In the genomic region with DNA sequence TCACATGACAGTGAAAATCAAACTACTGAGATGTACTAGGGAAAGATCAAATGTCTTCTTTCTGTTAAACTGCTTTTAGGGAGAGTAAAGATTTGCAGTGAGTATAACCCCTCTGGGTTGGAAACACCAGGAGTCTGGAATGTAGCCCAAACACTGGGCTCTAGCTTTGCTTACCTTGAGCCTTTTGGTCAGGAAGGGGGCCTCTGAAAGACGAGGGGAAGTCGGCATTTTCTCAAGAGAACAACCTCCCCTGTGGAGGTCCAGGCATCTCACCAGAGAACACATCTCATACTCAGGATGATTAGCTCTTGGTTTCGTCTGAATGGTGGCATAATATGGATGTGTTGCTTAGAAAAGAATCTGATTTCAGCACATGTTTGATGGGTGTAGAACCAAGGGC, we compare ENCODE assay signal across 19 cellular contexts.
"Had no signal": no experiment of that assay in that cellular context is flagged by ENCODE, and none has a peak within 500 bp of the region (broad histone marks: within the 10 kb centered on the region; RNA-seq: fewer than 3 reads in every experiment).

No MANE protein-coding gene starts in this region.

- H3K9me3 ChIP-seq: neutrophil, stomach, testis had no signal

- H3K27me3 ChIP-seq: stomach, testis had no signal

- H3K36me3 Mint-ChIP-seq: naive thymus-derived CD8-positive, alpha-beta T cell had no signal

- H3K27ac ChIP-seq: neutrophil, parathyroid adenoma, testis had no signal

- H3K4me3 Mint-ChIP-seq: activated naive CD8-positive, alpha-beta T cell treated with anti-CD3 and anti-CD28 coated beads, Interleukin-2, amount 10 ng/mL, durations not matched to agents 7 days and 5 days; activated T-helper 1 cell treated with anti-CD3 and anti-CD28 coated beads, Interleukin-12 subunit alpha, Interleukin-12 subunit beta, Interleukin-2, Interleukin-4 antibody, amounts not matched to agents 30 ng/mL and 10 ng/mL and 1 ng/mL, durations not matched to agents 14 hours and 24 hours and 36 hours; dendritic cell treated with granulocyte-macrophage colony-stimulating factor and Interleukin-4, amounts not matched to agents 40 ng/mL and 50 ng/mL, for 4 days; naive thymus-derived CD8-positive, alpha-beta T cell had no signal

- DNase-seq: activated CD4-positive, alpha-beta T cell treated with anti-CD3 and anti-CD28 coated beads for 1 hour; activated naive CD4-positive, alpha-beta T cell treated with Interleukin-2 at 50 U/mL for 16 hours; activated naive CD8-positive, alpha-beta T cell treated with anti-CD3 and anti-CD28 coated beads, Interleukin-2, amount 10 ng/mL, durations not matched to agents 7 days and 5 days; activated T-cell treated with anti-CD3 and anti-CD28 coated beads for 4 hours; cerebellar nuclear complex; effector memory CD4-positive, alpha-beta T cell; left cardiac atrium; mesenchymal stem cell; naive thymus-derived CD8-positive, alpha-beta T cell; stimulated activated CD4-positive, alpha-beta T cell treated with anti-CD3 and anti-CD28 coated beads, Interleukin-2, amount 100 ng/mL, for 24 hours; stomach; SW 1271; T-helper 2 cell; testis; WERI-Rb-1 had no signal

- H3K27ac Mint-ChIP-seq: activated naive CD8-positive, alpha-beta T cell treated with anti-CD3 and anti-CD28 coated beads, Interleukin-2, amount 10 ng/mL, durations not matched to agents 7 days and 5 days; activated T-helper 1 cell treated with anti-CD3 and anti-CD28 coated beads, Interleukin-12 subunit alpha, Interleukin-12 subunit beta, Interleukin-2, Interleukin-4 antibody, amounts not matched to agents 30 ng/mL and 10 ng/mL and 1 ng/mL, durations not matched to agents 14 hours and 24 hours and 36 hours had no signal

- H3K36me3 ChIP-seq: neutrophil, stomach, WERI-Rb-1 had no signal

- H3K4me3 ChIP-seq: stomach, testis had no signal

- H2AFZ ChIP-seq: parathyroid adenoma had no signal

- H3K79me2 ChIP-seq: parathyroid adenoma had no signal
